In genomic region chr4:111362891-111363290, GRCh38 we compare ENCODE assay signal across 24 cellular contexts.
DNase-seq lines count a peak whose midpoint lies in the region; ATAC-seq and TF ChIP-seq lines count a peak whose summit lies in the region.
"Had no signal": no experiment of that assay in that cellular context is flagged by ENCODE, and none has a peak within 500 bp of the region (broad histone marks: within the 10 kb centered on the region; RNA-seq: fewer than 3 reads in every experiment).

No MANE protein-coding gene starts in this region.

- dilution Hi-C loops in mammary epithelial cell (cut with HindIII; ENCODE audit: low sequenced_read_pairs) = no loop called here

- no peak overlapping the region for H3K4me2 ChIP-seq in mammary epithelial cell (ENCODE audit: insufficient read depth, low read depth, low read length)
- H3K4me2 ChIP-seq: GM23338 had no signal

- H2AFZ ChIP-seq in mammary epithelial cell (ENCODE audit: low read depth, low read length) = no peak overlapping the region
- H2AFZ ChIP-seq: GM23338 had no signal

- BruUV-seq in MCF 10A (replicated peaks; lab: Mats Ljungman, UMichigan) (no TSS peak), mammary epithelial cell (replicated peaks; lab: Mats Ljungman, UMichigan) (no TSS peak)

- H3K27ac Mint-ChIP-seq in MCF 10A (ENCODE audit: low read depth, unreplicated experiment) = no peak overlapping the region
- no peak overlapping the region for H3K27ac Mint-ChIP-seq in stimulated activated naive B cell treated with anti-CD40 and anti-IgM and Interleukin-4, amounts not matched to agents 10 μg/mL and 1 μg/mL and 100 μg/mL, for 72 hours
- H3K27ac Mint-ChIP-seq: GM23338; stimulated activated memory B cell treated with anti-CD40 and anti-IgM and Interleukin-4, amounts not matched to agents 10 μg/mL and 1 μg/mL and 100 μg/mL, for 72 hours had no signal

- H3K9me3 ChIP-seq in mammary epithelial cell (replicated peaks; ENCODE audit: insufficient read depth, low read length) (no peaks in the 10 kb centered on the region), tibial nerve (peaks cover 0 to 5% (median 0%) of the 10 kb centered on the region in 4 donors)
- H3K9me3 ChIP-seq: ascending aorta, mucosa of descending colon, upper lobe of left lung had no signal

- no peaks in the 10 kb centered on the region for H3K27me3 ChIP-seq in mammary epithelial cell (ENCODE audit: insufficient read depth, low read length)
- H3K27me3 ChIP-seq in tibial nerve = no peaks in the 10 kb centered on the region
- H3K27me3 ChIP-seq: ascending aorta, upper lobe of left lung had no signal

- H3K27me3 Mint-ChIP-seq in MCF 10A (ENCODE audit: insufficient read depth, unreplicated experiment) = no peaks in the 10 kb centered on the region
- no peaks in the 10 kb centered on the region for H3K27me3 Mint-ChIP-seq in stimulated activated naive B cell treated with anti-CD40 and anti-IgM and Interleukin-4, amounts not matched to agents 10 μg/mL and 1 μg/mL and 100 μg/mL, for 72 hours
- H3K27me3 Mint-ChIP-seq: stimulated activated memory B cell treated with anti-CD40 and anti-IgM and Interleukin-4, amounts not matched to agents 10 μg/mL and 1 μg/mL and 100 μg/mL, for 72 hours had no signal

- H3K9ac ChIP-seq in mammary epithelial cell (ENCODE audit: insufficient read depth, low read length) = no peak overlapping the region

- H3K4me3 Mint-ChIP-seq in MCF 10A (ENCODE audit: unreplicated experiment) = no peak overlapping the region
- H3K4me3 Mint-ChIP-seq in stimulated activated naive B cell treated with anti-CD40 and anti-IgM and Interleukin-4, amounts not matched to agents 10 μg/mL and 1 μg/mL and 100 μg/mL, for 72 hours = no peak overlapping the region
- H3K4me3 Mint-ChIP-seq: GM23338; stimulated activated memory B cell treated with anti-CD40 and anti-IgM and Interleukin-4, amounts not matched to agents 10 μg/mL and 1 μg/mL and 100 μg/mL, for 72 hours had no signal

- WGBS in mammary epithelial cell (ENCODE audit: low coverage, missing lambda C conversion rate) = 23% methylated on average over 2 of the region's 2 CpGs
- 52 to 58% methylated on average over 2 of the region's 2 CpGs for WGBS in tibial nerve, 2 donors

- no peaks in the 10 kb centered on the region for H3K36me3 ChIP-seq in mammary epithelial cell (ENCODE audit: insufficient read depth, low read length)
- no peaks in the 10 kb centered on the region for H3K36me3 ChIP-seq in tibial nerve
- H3K36me3 ChIP-seq: ascending aorta, upper lobe of left lung had no signal

- POLR2A ChIA-PET in MCF 10A (lab: Yijun Ruan, JAX) = interaction anchor here (0.6 to 0.7 kb wide), 2 partner anchors 76 to 617 kb away, joined by 3 read pairs; no protein-coding TSS in a partner anchor

- H3K4me3 ChIP-seq in mammary epithelial cell (replicated peaks in 1 of 3; ENCODE audit: insufficient read depth in 1 of 3, low read depth in 2 of 3, low read length in 3 of 3) (no peak overlapping the region), foreskin fibroblast (ENCODE audit: low read depth in 1 of 2, low read length in 2 of 2) (no peak overlapping the region), tibial nerve (no peak overlapping the region)
- H3K4me3 ChIP-seq: ascending aorta, GM12878, GM23338, mucosa of descending colon, upper lobe of left lung had no signal

- no peak overlapping the region for H3K27ac ChIP-seq in mammary epithelial cell (ENCODE audit: insufficient read depth, low read depth, low read length)
- H3K27ac ChIP-seq in tibial nerve = no peak overlapping the region
- H3K27ac ChIP-seq: ascending aorta, upper lobe of left lung had no signal

- CTCF ChIA-PET in MCF 10A (lab: Yijun Ruan, JAX) (interaction anchor here (0.5 kb wide), 1 partner anchor 205 kb away, joined by 3 read pairs; no protein-coding TSS in a partner anchor), mammary epithelial cell (lab: Charles Lee; ENCODE audit: low non-redundant PET) (no interaction called here)

- no peak for TF ChIP-seq POLR2A in tibial nerve (IDR thresholded peaks at IDR 0.05)

- no peaks in the 10 kb centered on the region for H3K4me1 Mint-ChIP-seq in MCF 10A (ENCODE audit: insufficient read depth, unreplicated experiment)
- H3K4me1 Mint-ChIP-seq in stimulated activated naive B cell treated with anti-CD40 and anti-IgM and Interleukin-4, amounts not matched to agents 10 μg/mL and 1 μg/mL and 100 μg/mL, for 72 hours = no peaks in the 10 kb centered on the region
- H3K4me1 Mint-ChIP-seq: GM23338; stimulated activated memory B cell treated with anti-CD40 and anti-IgM and Interleukin-4, amounts not matched to agents 10 μg/mL and 1 μg/mL and 100 μg/mL, for 72 hours had no signal

- DNase-seq in MCF 10A (ENCODE audit: unreplicated experiment) (peak; percentile 17), mammary epithelial cell (no peak), amniotic epithelial cell (ENCODE audit: low read depth) (peak; percentile 13), foreskin fibroblast (peak; percentile 84 to 89), tibial nerve (ENCODE audit: low spot score in 2 of 2) (peak; percentile 26 to 41)
- no peak for DNase-seq in stimulated activated naive B cell treated with anti-CD40 and anti-IgM and Interleukin-4, amounts not matched to agents 10 μg/mL and 1 μg/mL and 100 μg/mL, for 72 hours
- DNase-seq: activated CD4-positive, alpha-beta T cell treated with anti-CD3 and anti-CD28 coated beads for 1 hour; activated gamma-delta T cell treated with Interleukin-2 at 50 U/mL for 16 hours; dermis blood vessel endothelial cell; hippocampal formation; KBM-7; kidney glomerular epithelial cell; mucosa of descending colon; NCI-H2227 treated with DMSO at 0.1 percent for 48 hours; posterior cingulate gyrus; stimulated activated CD4-positive, alpha-beta T cell treated with anti-CD3 and anti-CD28 coated beads, Interleukin-12 subunit alpha, Interleukin-12 subunit beta, amount 100 ng/mL, for 4 hours; T-helper 2 cell; upper lobe of left lung had no signal

- H3K4me1 ChIP-seq in mammary epithelial cell (ENCODE audit: insufficient read depth, low read length) (no peaks in the 10 kb centered on the region), tibial nerve (no peaks in the 10 kb centered on the region)
- H3K4me1 ChIP-seq: ascending aorta, upper lobe of left lung had no signal

- H3K79me2 ChIP-seq in mammary epithelial cell (ENCODE audit: insufficient read depth, low read length) = no peaks in the 10 kb centered on the region

- TF ChIP-seq EP300 in tibial nerve (IDR thresholded peaks at IDR 0.05) = no peak

- no peaks in the 10 kb centered on the region for H4K20me1 ChIP-seq in mammary epithelial cell (ENCODE audit: insufficient read depth, low read length)

- H3K36me3 Mint-ChIP-seq in MCF 10A (ENCODE audit: insufficient read depth, unreplicated experiment) = peaks cover 6% of the 10 kb centered on the region
- no peaks in the 10 kb centered on the region for H3K36me3 Mint-ChIP-seq in stimulated activated naive B cell treated with anti-CD40 and anti-IgM and Interleukin-4, amounts not matched to agents 10 μg/mL and 1 μg/mL and 100 μg/mL, for 72 hours
- H3K36me3 Mint-ChIP-seq: stimulated activated memory B cell treated with anti-CD40 and anti-IgM and Interleukin-4, amounts not matched to agents 10 μg/mL and 1 μg/mL and 100 μg/mL, for 72 hours had no signal

- in situ Hi-C loops in mammary epithelial cell (cut with MboI; ENCODE audit: low sequenced_read_pairs in 2 of 2) = no loop called here

- ATAC-seq in HG02798 (IDR thresholded peaks at IDR 0.05; ENCODE audit: poor library complexity, unreplicated experiment) = no peak
- ATAC-seq in stimulated activated naive B cell treated with anti-CD40 and anti-IgM and Interleukin-4, amounts not matched to agents 10 μg/mL and 1 μg/mL and 100 μg/mL, for 72 hours (replicated peaks) = no peak
- no peak for ATAC-seq in GM21360 (IDR thresholded peaks at IDR 0.05; ENCODE audit: unreplicated experiment)
- ATAC-seq: GM12878; GM23338; mucosa of descending colon; stimulated activated memory B cell treated with anti-CD40 and anti-IgM and Interleukin-4, amounts not matched to agents 10 μg/mL and 1 μg/mL and 100 μg/mL, for 72 hours had no signal

- intact Hi-C loops in MCF 10A (cut with micrococcal nuclease) = no loop called here
- intact Hi-C loops in mammary epithelial cell (cut with micrococcal nuclease) = no loop called here

- TF ChIP-seq CTCF in MCF 10A (IDR thresholded peaks at IDR 0.05; ENCODE audit: unreplicated experiment) = no peak
- no peak for TF ChIP-seq CTCF in mammary epithelial cell (conservative IDR thresholded peaks at IDR 0.05 in 1 of 2, IDR thresholded peaks at IDR 0.05 in 1 of 2; ENCODE audit: extremely low read depth in 1 of 2, insufficient read depth in 1 of 2, low read depth in 1 of 2, low read length in 2 of 2)
- TF ChIP-seq CTCF in foreskin fibroblast (IDR thresholded peaks at IDR 0.05; ENCODE audit: low read depth, low read length) = no peak
- no peak for TF ChIP-seq CTCF in tibial nerve (IDR thresholded peaks at IDR 0.05)

- peaks cover 12% of the 10 kb centered on the region for H3K9me3 Mint-ChIP-seq in MCF 10A (ENCODE audit: unreplicated experiment)
- H3K9me3 Mint-ChIP-seq in stimulated activated naive B cell treated with anti-CD40 and anti-IgM and Interleukin-4, amounts not matched to agents 10 μg/mL and 1 μg/mL and 100 μg/mL, for 72 hours = peaks cover 0 to 4% of the 10 kb centered on the region in 2 donors

Comparison
In these comparisons a context has a peak if more than half of its experiments do, and no peak if none do; other contexts are left out.
1. DNase-seq: peak in MCF 10A (single experiment), amniotic epithelial cell (single experiment), foreskin fibroblast (2 of 2) and tibial nerve (2 of 2); none in mammary epithelial cell (single experiment) and stimulated activated naive B cell treated with anti-CD40 and anti-IgM and Interleukin-4, amounts not matched to agents 10 μg/mL and 1 μg/mL and 100 μg/mL, for 72 hours (single experiment).